Comparison of ENCODE assay signal across 17 cellular contexts in genomic region chr1:64161347-64162080, GRCh38. TPM values are rescaled to one million over a fixed set of nuclear protein-coding genes. Genes with fewer than 3 reads are reported as not detected.
A peak's percentile ranks its signal among the peaks of the same experiment; 100 is the strongest.
DNase-seq lines count a peak whose midpoint lies in the region; ATAC-seq, FAIRE-seq and TF ChIP-seq lines count a peak whose summit lies in the region.
"Had no signal": no experiment of that assay in that cellular context is flagged by ENCODE, and none has a peak within 500 bp of the region (broad histone marks: within the 10 kb centered on the region; RNA-seq: fewer than 3 reads in every experiment).

No MANE protein-coding gene starts in this region.

- no peaks in the 10 kb centered on the region for H3K9me3 Mint-ChIP-seq in endodermal cell
- peaks cover 6% of the 10 kb centered on the region for H3K9me3 Mint-ChIP-seq in mesothelial cell of epicardium
- H3K9me3 Mint-ChIP-seq: activated CD4-positive, alpha-beta memory T cell treated with anti-CD3 and anti-CD28 coated beads, Interleukin-2, amount 10 ng/mL, durations not matched to agents 7 days and 5 days had no signal

- H3K4me1 ChIP-seq in endodermal cell (ENCODE audit: control insufficient read depth, insufficient read depth, low read length) = peaks cover 19% of the 10 kb centered on the region
- H3K4me1 ChIP-seq in upper lobe of right lung = peaks cover 15% of the 10 kb centered on the region

- no peak for FAIRE-seq in RCC 7860 (lab: Jason Lieb, UNC)

- H3K4me3 Mint-ChIP-seq in endodermal cell = no peak overlapping the region
- no peak overlapping the region for H3K4me3 Mint-ChIP-seq in mesothelial cell of epicardium
- H3K4me3 Mint-ChIP-seq: activated CD4-positive, alpha-beta memory T cell treated with anti-CD3 and anti-CD28 coated beads, Interleukin-2, amount 10 ng/mL, durations not matched to agents 7 days and 5 days; CD4-positive, alpha-beta memory T cell had no signal

- peaks cover 56% of the 10 kb centered on the region for H3K36me3 Mint-ChIP-seq in endodermal cell (ENCODE audit: low read depth)
- peaks cover 19% of the 10 kb centered on the region for H3K36me3 Mint-ChIP-seq in mesothelial cell of epicardium
- H3K36me3 Mint-ChIP-seq: CD4-positive, alpha-beta memory T cell had no signal

- DNase-seq in M059J (ENCODE audit: low read depth) (peak; percentile 58), endodermal cell (no peak), mesothelial cell of epicardium (ENCODE audit: low spot score in 2 of 2, unreplicated experiment in 2 of 2) (no peak), upper lobe of right lung (no peak), HK-2 (ENCODE audit: unreplicated experiment) (no peak), RCC 7860 (ENCODE audit: low spot score) (no peak)
- DNase-seq in activated CD4-positive, alpha-beta T cell treated with anti-CD3 and anti-CD28 coated beads, Interleukin-2, amount 50 U/mL, for 4 hours = no peak
- DNase-seq: activated CD4-positive, alpha-beta memory T cell treated with anti-CD3 and anti-CD28 coated beads, Interleukin-2, amount 10 ng/mL, durations not matched to agents 7 days and 5 days; activated effector memory CD4-positive, alpha-beta T cell treated with Interleukin-2 at 50 U/mL for 16 hours; CD4-positive, alpha-beta memory T cell; central memory CD4-positive, alpha-beta T cell; KG1; NCI-H526 treated with DMSO at 0.1 percent for 48 hours; retina; stimulated activated naive CD8-positive, alpha-beta T cell treated with anti-CD3 and anti-CD28 coated beads, Interleukin-15, Interleukin-2, amounts not matched to agents 100 U/mL and 50 U/mL, for 24 hours had no signal

- peaks cover 2% of the 10 kb centered on the region for H3K9me3 ChIP-seq in endodermal cell (ENCODE audit: control insufficient read depth, low read length)
- no peaks in the 10 kb centered on the region for H3K9me3 ChIP-seq in upper lobe of right lung

- H3K4me1 Mint-ChIP-seq in endodermal cell (peaks cover 26% of the 10 kb centered on the region), mesothelial cell of epicardium (peaks cover 31% of the 10 kb centered on the region)
- H3K4me1 Mint-ChIP-seq: activated CD4-positive, alpha-beta memory T cell treated with anti-CD3 and anti-CD28 coated beads, Interleukin-2, amount 10 ng/mL, durations not matched to agents 7 days and 5 days; CD4-positive, alpha-beta memory T cell had no signal

- peak; percentile 75 for ATAC-seq in upper lobe of right lung
- ATAC-seq: stimulated activated naive CD8-positive, alpha-beta T cell treated with anti-CD3 and anti-CD28 coated beads, Interleukin-15, Interleukin-2, amounts not matched to agents 100 U/mL and 50 U/mL, for 24 hours had no signal

- no peak overlapping the region for H3K27ac ChIP-seq in endodermal cell (ENCODE audit: low read depth, low read length)
- H3K27ac ChIP-seq in upper lobe of right lung = no peak overlapping the region

- H3K27ac Mint-ChIP-seq in endodermal cell (peak overlapping the region; percentile 67), mesothelial cell of epicardium (peak overlapping the region; percentile 59)
- H3K27ac Mint-ChIP-seq: activated CD4-positive, alpha-beta memory T cell treated with anti-CD3 and anti-CD28 coated beads, Interleukin-2, amount 10 ng/mL, durations not matched to agents 7 days and 5 days; CD4-positive, alpha-beta memory T cell had no signal

- H3K27me3 Mint-ChIP-seq in endodermal cell (ENCODE audit: insufficient read depth) (no peaks in the 10 kb centered on the region), mesothelial cell of epicardium (ENCODE audit: low read depth) (no peaks in the 10 kb centered on the region)

- H3K27me3 ChIP-seq in endodermal cell (ENCODE audit: control insufficient read depth, insufficient read depth, low read length, poor library complexity, severe bottlenecking) (no peaks in the 10 kb centered on the region), upper lobe of right lung (no peaks in the 10 kb centered on the region)

- intact Hi-C loops in upper lobe of right lung (cut with DNase I) = no loop called here

- no peak overlapping the region for H3K4me3 ChIP-seq in endodermal cell (ENCODE audit: low read length)
- H3K4me3 ChIP-seq in upper lobe of right lung = no peak overlapping the region

- 100% methylated on average over 1 of the region's 1 CpG; no CpG with 5 or more reads in 1 of the 2 experiments for WGBS in endodermal cell (ENCODE audit: insufficient coverage in 1 of 2, insufficient read length in 1 of 2), 2 experiments

- no peak for TF ChIP-seq CTCF in endodermal cell (conservative IDR thresholded peaks at IDR 0.05)
- no peak for TF ChIP-seq CTCF in mesothelial cell of epicardium (IDR thresholded peaks at IDR 0.05; ENCODE audit: unreplicated experiment)
- no peak for TF ChIP-seq CTCF in upper lobe of right lung (IDR thresholded peaks at IDR 0.05)

- H3K36me3 ChIP-seq in endodermal cell (ENCODE audit: control insufficient read depth, insufficient read depth, low read length) = peaks cover 29% of the 10 kb centered on the region
- H3K36me3 ChIP-seq in upper lobe of right lung = no peaks in the 10 kb centered on the region

- H3K9ac ChIP-seq in endodermal cell (ENCODE audit: extremely low read depth, low read length, poor library complexity, severe bottlenecking) = no peak overlapping the region

RNA-seq across cellular contexts. Expression of gene UBE2U, which starts 41.9 kb away (rescaled TPM):
- not detected in 2 replicates for total RNA-seq in M059J (2014; rRNA removed; shearing (Covaris generic))
- total RNA-seq in endodermal cell (not detected), mesothelial cell of epicardium (not detected in 3 replicates), upper lobe of right lung (not detected)
- not detected for polyA plus RNA-seq in endodermal cell (2013, experiment 1 of 2)
- polyA plus RNA-seq in endodermal cell (2013, experiment 2 of 2) = not detected
- total RNA-seq: activated CD4-positive, alpha-beta memory T cell treated with anti-CD3 and anti-CD28 coated beads, Interleukin-2, amount 10 ng/mL, durations not matched to agents 7 days and 5 days; CD4-positive, alpha-beta memory T cell; G401 had no signal
- polyA plus RNA-seq: CD4-positive, alpha-beta memory T cell; esophagus had no signal
